8 cellular contexts compared by ENCODE assay signal in genomic region chr10:33334170-33334838, GRCh38. TPM values are rescaled to one million over a fixed set of nuclear protein-coding genes. Genes with fewer than 3 reads are reported as not detected.
DNase-seq lines count a peak whose midpoint lies in the region; ATAC-seq and TF ChIP-seq lines count a peak whose summit lies in the region.

TSS of gene NRP1 (minus strand) at chr10:33334667. CDS start at chr10:33334382, 285 bp downstream.

- CTCF ChIA-PET in CD4-positive, alpha-beta memory T cell (lab: Charles Lee; ENCODE audit: partially characterized antibody), result interaction anchor here (1.4 to 4.2 kb wide), 4 partner anchors 9 to 1304 kb away, joined by 4 to 23 read pairs (median 9); no protein-coding TSS in a partner anchor

- H3K4me3 Mint-ChIP-seq in CD4-positive, alpha-beta memory T cell, result peak within 1 kb of the TSS; percentile 78 to 91 (median 84)
- peak within 1 kb of the TSS; percentile 90 for H3K4me3 Mint-ChIP-seq in type B pancreatic cell

- in situ Hi-C loops in endometrial microvascular endothelial cells (cut with HindIII; ENCODE audit: inconsistent ontology term, low pct_unique_long_range_greater_than_20kb, low sequenced_read_pairs), result no loop called here

- H3K9me3 ChIP-seq in CD4-positive, alpha-beta memory T cell (ENCODE audit: control insufficient read depth in 1 of 2, low read length in 2 of 2), result no peaks in the 10 kb centered on the region
- no peaks in the 10 kb centered on the region for H3K9me3 ChIP-seq in mononuclear cell (ENCODE audit: low read depth, low read length)

- no peak for ATAC-seq in GM21381 (IDR thresholded peaks at IDR 0.05; ENCODE audit: unreplicated experiment)

- H3K9me3 Mint-ChIP-seq in CD4-positive, alpha-beta memory T cell, result no peaks in the 10 kb centered on the region
- no peaks in the 10 kb centered on the region for H3K9me3 Mint-ChIP-seq in type B pancreatic cell

- H3K27me3 ChIP-seq in CD4-positive, alpha-beta memory T cell (ENCODE audit: insufficient read depth, low read length), result peaks cover 21% of the 10 kb centered on the region
- H3K27me3 ChIP-seq in mononuclear cell (ENCODE audit: insufficient read depth, low read length), result peaks cover 82% of the 10 kb centered on the region

- peak within 1 kb of the TSS; percentile 2 to 49 for H3K4me3 ChIP-seq in CD4-positive, alpha-beta memory T cell (ENCODE audit: low read length in 2 of 2)
- H3K4me3 ChIP-seq in HFF-Myc (replicated peaks; ENCODE audit: low read depth, low read length) (peak within 1 kb of the TSS; percentile 86), mononuclear cell (ENCODE audit: low read length) (peak within 1 kb of the TSS; percentile 42)

- peaks cover 49 to 51% of the 10 kb centered on the region in 2 donors for H3K27me3 Mint-ChIP-seq in CD4-positive, alpha-beta memory T cell
- H3K27me3 Mint-ChIP-seq in type B pancreatic cell, result peaks cover 16% of the 10 kb centered on the region

- H3K4me1 ChIP-seq in CD4-positive, alpha-beta memory T cell (ENCODE audit: insufficient read depth, low read length), result peaks cover 20% of the 10 kb centered on the region
- H3K4me1 ChIP-seq in mononuclear cell (ENCODE audit: insufficient read depth, low read length), result peaks cover 33% of the 10 kb centered on the region

- H3K27ac ChIP-seq in CD4-positive, alpha-beta memory T cell (ENCODE audit: low read depth, low read length), result no peak within 1 kb of the TSS
- H3K27ac ChIP-seq in VCaP, result peak within 1 kb of the TSS; percentile 96

- no peaks in the 10 kb centered on the region for H3K36me3 ChIP-seq in CD4-positive, alpha-beta memory T cell (ENCODE audit: insufficient read depth, low read length)

- intact Hi-C loops in CD4-positive, alpha-beta memory T cell (cut with micrococcal nuclease), result loop anchor here (5.0 kb wide), 2 partner anchors 67 to 87 kb away; no protein-coding TSS in a partner anchor

- TF ChIP-seq CTCF in HFF-Myc (IDR thresholded peaks at IDR 0.05; ENCODE audit: low read depth, low read length, missing control alignments) (no peak), VCaP (conservative IDR thresholded peaks at IDR 0.05) (no peak), type B pancreatic cell (conservative IDR thresholded peaks at IDR 0.05) (no peak)

- H3K27ac Mint-ChIP-seq in CD4-positive, alpha-beta memory T cell, result peak within 1 kb of the TSS in 4 of 7 donors; percentile 12 to 79 (median 31)
- peak within 1 kb of the TSS; percentile 77 for H3K27ac Mint-ChIP-seq in type B pancreatic cell

- peaks cover 15 to 33% (median 24%) of the 10 kb centered on the region in 4 donors for H3K4me1 Mint-ChIP-seq in CD4-positive, alpha-beta memory T cell
- peaks cover 33% of the 10 kb centered on the region for H3K4me1 Mint-ChIP-seq in type B pancreatic cell (ENCODE audit: unreplicated experiment)

- no peaks in the 10 kb centered on the region for H3K36me3 Mint-ChIP-seq in CD4-positive, alpha-beta memory T cell
- H3K36me3 Mint-ChIP-seq in type B pancreatic cell, result peaks cover 14% of the 10 kb centered on the region

- peak in 1 of 5 donors; percentile 6 for DNase-seq in CD4-positive, alpha-beta memory T cell
- no peak for DNase-seq in HFF-Myc (ENCODE audit: extremely low read depth, low read depth)
- no peak for DNase-seq in type B pancreatic cell (ENCODE audit: extremely low spot score, unreplicated experiment)
- no peak for DNase-seq in NCI-H345 treated with DMSO at 0.1 percent for 48 hours (lab: John Stamatoyannopoulos, UW; ENCODE audit: unreplicated experiment)

- POLR2A ChIA-PET in CD4-positive, alpha-beta memory T cell (lab: Charles Lee; ENCODE audit: partially characterized antibody), result interaction anchor here (1.0 kb wide), 1 partner anchor 955 kb away, joined by 3 read pairs; no protein-coding TSS in a partner anchor

RNA-seq across cellular contexts. Expression of gene NRP1, which starts in this region (rescaled TPM):
- 1 to 10 TPM; 1.6 TPM for total RNA-seq in CD4-positive, alpha-beta memory T cell
- polyA plus RNA-seq in CD4-positive, alpha-beta memory T cell, result not detected
- 149 TPM for total RNA-seq in endometrial microvascular endothelial cells (ENCODE audit: inconsistent ontology term)
- total RNA-seq in mononuclear cell, result 1.2 TPM
- 20.4 and 70.7 TPM in 2 replicates for total RNA-seq in type B pancreatic cell (ENCODE audit: low replicate concordance)

Comparison
In these comparisons a context has a peak if more than half of its experiments do, and no peak if none do; other contexts are left out.
1. H3K4me3 ChIP-seq: peak in every context shown above with its lines; median percentile 86 in HFF-Myc; 42 in mononuclear cell; 26 in CD4-positive, alpha-beta memory T cell.